ENCODE assay signal across 8 cellular contexts in the genomic region with DNA sequence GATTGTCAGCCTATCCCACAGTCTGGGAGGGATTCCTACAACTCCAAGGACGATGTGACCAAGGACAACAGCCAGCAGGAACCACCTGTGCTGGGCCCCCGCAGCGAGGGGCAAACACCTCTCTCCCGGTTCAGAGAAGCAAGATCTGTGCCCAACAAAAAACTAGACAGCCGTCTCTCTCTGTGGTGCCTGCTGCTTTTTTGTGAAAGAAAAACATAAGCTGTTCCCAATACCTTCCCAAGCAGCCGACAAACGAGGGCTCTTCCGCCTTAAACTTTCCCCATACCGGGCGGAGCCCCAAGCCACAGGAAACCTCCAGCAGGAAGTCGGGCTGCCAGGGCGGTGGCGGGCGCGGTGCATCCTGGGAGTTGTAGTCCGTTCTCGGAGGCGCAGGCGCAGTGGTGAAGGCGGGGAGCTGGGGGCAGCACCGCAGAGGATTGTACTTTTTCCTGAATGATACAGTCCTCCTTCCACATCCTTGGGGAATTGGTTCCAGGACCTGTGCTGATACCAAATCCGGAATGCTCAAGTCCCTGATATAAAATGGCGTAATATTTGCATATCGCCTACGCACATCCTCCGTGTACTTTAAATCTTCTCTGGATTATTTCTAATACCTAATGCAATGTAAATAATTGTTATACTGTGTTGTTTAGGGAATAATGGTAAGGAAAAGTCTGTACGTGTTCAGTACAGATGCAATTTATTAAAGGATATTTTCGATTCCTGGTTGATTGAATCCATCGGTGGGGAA.
DNase-seq lines count a peak whose midpoint lies in the region; ATAC-seq and TF ChIP-seq lines count a peak whose summit lies in the region.

No MANE protein-coding gene starts in this region.

- ATAC-seq in HG03432 (IDR thresholded peaks at IDR 0.05; ENCODE audit: unreplicated experiment) = peak; percentile 62

- TF ChIP-seq CTCF in choroid plexus epithelial cell (conservative IDR thresholded peaks at IDR 0.05; ENCODE audit: low read depth, low read length) (no peak), kidney epithelial cell (IDR thresholded peaks at IDR 0.05; ENCODE audit: insufficient read depth, low read length, poor library complexity, severe bottlenecking) (no peak)

- TF ChIP-seq POLR2A in GM19099 (IDR thresholded peaks at IDR 0.05; ENCODE audit: extremely low read depth, insufficient read length, low read depth) = peak; percentile 68

- no peaks in the 10 kb centered on the region for H3K27me3 ChIP-seq in kidney epithelial cell (ENCODE audit: control insufficient read depth, insufficient read depth, low read length)

- H3K36me3 ChIP-seq in kidney epithelial cell (ENCODE audit: control insufficient read depth, insufficient read depth, low read length) = no peaks in the 10 kb centered on the region

- H3K4me3 ChIP-seq in choroid plexus epithelial cell (ENCODE audit: low read depth, low read length) = peak overlapping the region; percentile 70
- peak overlapping the region; percentile 54 for H3K4me3 ChIP-seq in kidney epithelial cell (ENCODE audit: low read depth, low read length)

- DNase-seq in AML-193 (lab: John Stamatoyannopoulos, UW) (peak; percentile 83 to 89), NCI-H510A (lab: John Stamatoyannopoulos, UW) (peak; percentile 67), choroid plexus epithelial cell (ENCODE audit: low read depth) (peak; percentile 96), kidney epithelial cell (ENCODE audit: low read depth) (peak; percentile 82)
- DNase-seq in activated CD4-positive, alpha-beta T cell treated with anti-CD3 and anti-CD28 coated beads for 24 hours (ENCODE audit: low read depth in 2 of 2) = peak; percentile 86 to 90
- DNase-seq in stimulated activated CD4-positive, alpha-beta T cell treated with anti-CD3 and anti-CD28 coated beads, Interleukin-15, amount 100 ng/mL, for 24 hours = peak; percentile 94

Comparison
In these comparisons a context has a peak if more than half of its experiments do, and no peak if none do; other contexts are left out.
1. Peak in every context shown above with its lines: DNase-seq, ATAC-seq and H3K4me3 ChIP-seq.